In genomic region chr5:149671544-149671943, GRCh38 we compare ENCODE assay signal across 20 cellular contexts. TPM values are rescaled to one million over a fixed set of nuclear protein-coding genes. Genes with fewer than 3 reads are reported as not detected.
DNase-seq lines count a peak whose midpoint lies in the region; ATAC-seq, FAIRE-seq and TF ChIP-seq lines count a peak whose summit lies in the region.
"Had no signal": no experiment of that assay in that cellular context is flagged by ENCODE, and none has a peak within 500 bp of the region (broad histone marks: within the 10 kb centered on the region; RNA-seq: fewer than 3 reads in every experiment).

No MANE protein-coding gene starts in this region.

- H3K27me3 Mint-ChIP-seq in activated CD4-positive, alpha-beta memory T cell treated with anti-CD3 and anti-CD28 coated beads, Interleukin-2, amount 10 ng/mL, durations not matched to agents 7 days and 5 days, result peaks cover 15% of the 10 kb centered on the region
- H3K27me3 Mint-ChIP-seq: stimulated activated memory B cell treated with anti-CD40 and anti-IgM and Interleukin-4, amounts not matched to agents 10 μg/mL and 1 μg/mL and 100 μg/mL, for 72 hours had no signal

- H3K36me3 ChIP-seq in HepG2 (replicated peaks in 1 of 2; ENCODE audit: control insufficient read depth in 1 of 2, insufficient read depth in 2 of 2, low read length in 2 of 2), result no peaks in the 10 kb centered on the region
- H3K36me3 ChIP-seq: left lung had no signal

- no peak for FAIRE-seq in HepG2 (lab: Jason Lieb, UNC)
- FAIRE-seq: H1 had no signal

- no peak overlapping the region for H3K4me3 Mint-ChIP-seq in activated CD4-positive, alpha-beta memory T cell treated with anti-CD3 and anti-CD28 coated beads, Interleukin-2, amount 10 ng/mL, durations not matched to agents 7 days and 5 days
- H3K4me3 Mint-ChIP-seq: CD8-positive, alpha-beta memory T cell; stimulated activated memory B cell treated with anti-CD40 and anti-IgM and Interleukin-4, amounts not matched to agents 10 μg/mL and 1 μg/mL and 100 μg/mL, for 72 hours; T-cell had no signal

- H3K79me2 ChIP-seq in HepG2 (ENCODE audit: insufficient read depth, low read length), result no peaks in the 10 kb centered on the region

- no TSS peak for BruUV-seq in HepG2 (replicated peaks; lab: Mats Ljungman, UMichigan)

- no peaks in the 10 kb centered on the region for H3K4me1 ChIP-seq in HepG2 (ENCODE audit: insufficient read depth, low read length)

- H3K4me2 ChIP-seq in HepG2 (ENCODE audit: low read depth, low read length), result no peak overlapping the region
- H3K4me2 ChIP-seq: KMS-11 had no signal

- H3K27me3 ChIP-seq in HepG2 (ENCODE audit: control insufficient read depth in 1 of 2, insufficient read depth in 2 of 2, low read length in 2 of 2), result no peaks in the 10 kb centered on the region; a peak in 1 of 5 replicates
- H3K27me3 ChIP-seq: left lung had no signal

- TF ChIP-seq EP300 in HepG2 (IDR thresholded peaks at IDR 0.05; ENCODE audit: low read depth in 2 of 2, low read length in 2 of 2) (no peak), HepG2 (CRISPR knock-in tag; IDR thresholded peaks at IDR 0.05; ENCODE audit: borderline replicate concordance) (no peak)

- ATAC-seq in HepG2 (no peak), GM21381 (IDR thresholded peaks at IDR 0.05; ENCODE audit: unreplicated experiment) (no peak)
- ATAC-seq: left lung; Right ventricle myocardium inferior; stimulated activated memory B cell treated with anti-CD40 and anti-IgM and Interleukin-4, amounts not matched to agents 10 μg/mL and 1 μg/mL and 100 μg/mL, for 72 hours; T-cell had no signal

- peaks cover 7% of the 10 kb centered on the region for H3K9me3 Mint-ChIP-seq in activated CD4-positive, alpha-beta memory T cell treated with anti-CD3 and anti-CD28 coated beads, Interleukin-2, amount 10 ng/mL, durations not matched to agents 7 days and 5 days
- H3K9me3 Mint-ChIP-seq: stimulated activated memory B cell treated with anti-CD40 and anti-IgM and Interleukin-4, amounts not matched to agents 10 μg/mL and 1 μg/mL and 100 μg/mL, for 72 hours had no signal

- no peaks in the 10 kb centered on the region for H3K36me3 Mint-ChIP-seq in activated CD4-positive, alpha-beta memory T cell treated with anti-CD3 and anti-CD28 coated beads, Interleukin-2, amount 10 ng/mL, durations not matched to agents 7 days and 5 days (ENCODE audit: low read depth)
- H3K36me3 Mint-ChIP-seq: stimulated activated memory B cell treated with anti-CD40 and anti-IgM and Interleukin-4, amounts not matched to agents 10 μg/mL and 1 μg/mL and 100 μg/mL, for 72 hours had no signal

- in situ Hi-C loops in HepG2 (cut with HindIII; ENCODE audit: extremely low pct_ligation_motif_present, low pct_unique_long_range_greater_than_20kb), result no loop called here

- WGBS in HepG2 (ENCODE audit: low lambda C conversion rate), result 41% methylated on average over 5 of the region's 5 CpGs

- no peak overlapping the region for H2AFZ ChIP-seq in HepG2 (ENCODE audit: low read length)

- CTCF ChIA-PET in HepG2 (lab: Yijun Ruan, JAX; ENCODE audit: low intra/inter-chr PET ratio, low total read pairs), result no interaction called here
- CTCF ChIA-PET in activated CD4-positive, alpha-beta memory T cell treated with anti-CD3 and anti-CD28 coated beads, Interleukin-2, amount 10 ng/mL, durations not matched to agents 7 days and 5 days (lab: Charles Lee), result no interaction called here

- no peaks in the 10 kb centered on the region for H4K20me1 ChIP-seq in HepG2 (ENCODE audit: insufficient read depth, low read length)

- H3K4me1 Mint-ChIP-seq in activated CD4-positive, alpha-beta memory T cell treated with anti-CD3 and anti-CD28 coated beads, Interleukin-2, amount 10 ng/mL, durations not matched to agents 7 days and 5 days, result peaks cover 2% of the 10 kb centered on the region
- H3K4me1 Mint-ChIP-seq: CD8-positive, alpha-beta memory T cell had no signal

- peaks cover 8% of the 10 kb centered on the region for H3K9me3 ChIP-seq in HepG2 (ENCODE audit: low read length)

- H3K9ac ChIP-seq in HepG2 (ENCODE audit: insufficient read depth, low read depth, low read length), result no peak overlapping the region
- H3K9ac ChIP-seq: KMS-11 had no signal

- no peak overlapping the region for H3K4me3 ChIP-seq in HepG2 (replicated peaks in 1 of 3; ENCODE audit: insufficient read depth in 1 of 3, low read depth in 2 of 3, low read length in 3 of 3)
- H3K4me3 ChIP-seq: left lung had no signal

- no peak overlapping the region for H3K27ac Mint-ChIP-seq in activated CD4-positive, alpha-beta memory T cell treated with anti-CD3 and anti-CD28 coated beads, Interleukin-2, amount 10 ng/mL, durations not matched to agents 7 days and 5 days
- H3K27ac Mint-ChIP-seq: CD8-positive, alpha-beta memory T cell; stimulated activated memory B cell treated with anti-CD40 and anti-IgM and Interleukin-4, amounts not matched to agents 10 μg/mL and 1 μg/mL and 100 μg/mL, for 72 hours; T-cell had no signal

- POLR2A ChIA-PET in HepG2 (lab: Yijun Ruan, JAX), result no interaction called here
- POLR2A ChIA-PET in activated CD4-positive, alpha-beta memory T cell treated with anti-CD3 and anti-CD28 coated beads, Interleukin-2, amount 10 ng/mL, durations not matched to agents 7 days and 5 days (lab: Charles Lee), result no interaction called here

- TF ChIP-seq POLR2A in HepG2 (IDR thresholded peaks at IDR 0.05; ENCODE audit: insufficient read depth in 1 of 2, low read depth in 2 of 2, low read length in 2 of 2), result no peak

- DNase-seq in COLO668 (lab: John Stamatoyannopoulos, UW; ENCODE audit: unreplicated experiment), result peak; percentile 7
- peak; percentile 43 for DNase-seq in NCI-H1092 (lab: John Stamatoyannopoulos, UW)
- peak; percentile 49 for DNase-seq in SHP77 treated with DMSO at 0.1 percent for 48 hours (lab: John Stamatoyannopoulos, UW)
- DNase-seq in HepG2 (ENCODE audit: low spot score), result no peak
- no peak for DNase-seq in pons (ENCODE audit: low spot score)
- no peak for DNase-seq in activated CD4-positive, alpha-beta memory T cell treated with anti-CD3 and anti-CD28 coated beads, Interleukin-2, amount 10 ng/mL, durations not matched to agents 7 days and 5 days
- DNase-seq in NCI-H1105 treated with DMSO at 0.1 percent for 48 hours (lab: John Stamatoyannopoulos, UW), result no peak
- DNase-seq: activated gamma-delta T cell treated with Interleukin-2 at 50 U/mL for 16 hours; activated T-cell treated with anti-CD3 and anti-CD28 coated beads for 4 hours; CD8-positive, alpha-beta memory T cell; effector memory CD4-positive, alpha-beta T cell; glutamatergic neuron; left lung; NCI-H1105; T-cell had no signal

- TF ChIP-seq RAD21 in HepG2 (CRISPR knock-in tag; IDR thresholded peaks at IDR 0.05), result no peak

- TF ChIP-seq CTCF in HepG2 (CRISPR knock-in tag; IDR thresholded peaks at IDR 0.05), result no peak

- intact Hi-C loops in HepG2 (cut with micrococcal nuclease; ENCODE audit: unreplicated experiment), result no loop called here

- H3K27ac ChIP-seq in HepG2 (ENCODE audit: extremely low read length, insufficient read depth, low read length), result no peak overlapping the region
- H3K27ac ChIP-seq: KMS-11, left lung had no signal

TF ChIP-seq in HepG2, 621 proteins besides CTCF, POLR2A, EP300 and RAD21:
- no peak for TF ChIP-seq ZIK1 (CRISPR knock-in tag; IDR thresholded peaks at IDR 0.05; ENCODE audit: borderline replicate concordance, low read depth)
- no peak for TF ChIP-seq ZNF720 (CRISPR knock-in tag; IDR thresholded peaks at IDR 0.05)
- no peak for TF ChIP-seq ZNF230 (CRISPR knock-in tag; IDR thresholded peaks at IDR 0.05)
- TF ChIP-seq RFX5 (IDR thresholded peaks at IDR 0.05; ENCODE audit: low read depth, low read length), result 0 out of 2 replicates have a peak, but pooled peaks have one; percentile 43
TF ChIP-seq in HepG2: peak in this region for 1.

RNA-seq across cellular contexts. Expression of gene PPARGC1B, which starts 58.6 kb away (rescaled TPM):
- total RNA-seq in HepG2 (2016; rRNA removed; fragmentation: Illumina TruSeq; extraction: Trizol), result 0.73 and 1.1 TPM in 2 replicates
- 0.30 and 0.35 TPM in 2 replicates for total RNA-seq in HepG2 (2016; cell fraction: cytosol; rRNA removed; fragmentation: Illumina TruSeq; extraction: Trizol; ENCODE audit: low read depth)
- total RNA-seq in HepG2 (2016; cell fraction: insoluble cytoplasmic fraction; rRNA removed; fragmentation: Illumina TruSeq; extraction: Trizol), result 0.76 and 0.92 TPM in 2 replicates
- total RNA-seq in HepG2 (2016; cell fraction: membrane; rRNA removed; fragmentation: Illumina TruSeq; extraction: Trizol), result 0.41 and 0.49 TPM in 2 replicates
- total RNA-seq in HepG2 (2016; cell fraction: nucleus; rRNA removed; fragmentation: Illumina TruSeq; extraction: Trizol), result 1.4 and 2.4 TPM in 2 replicates
- polyA plus RNA-seq in HepG2 (2011; rRNA removed), result 0.13 and 0.24 TPM in 2 replicates
- 0.11 and 0.12 TPM in 2 replicates for polyA plus RNA-seq in HepG2 (2011; cell fraction: cytosol; rRNA removed)
- polyA plus RNA-seq in HepG2 (2011; cell fraction: nucleus; rRNA removed), result 1.3 and 1.4 TPM in 2 replicates
- 0.12 and 0.28 TPM in 2 replicates for polyA plus RNA-seq in HepG2 (2012)
- 0.07 and 0.09 TPM in 2 replicates for polyA plus RNA-seq in HepG2 (2016; cell fraction: cytosol; fragmentation: Illumina TruSeq; extraction: Trizol; ENCODE audit: low read depth)
- polyA plus RNA-seq in HepG2 (2016; cell fraction: insoluble cytoplasmic fraction; fragmentation: Illumina TruSeq; extraction: Trizol; ENCODE audit: low read depth), result 0.50 and 0.53 TPM in 2 replicates
- polyA plus RNA-seq in HepG2 (2016; cell fraction: membrane; fragmentation: Illumina TruSeq; extraction: Trizol; ENCODE audit: low read depth), result 0.06 and 0.14 TPM in 2 replicates
- polyA plus RNA-seq in HepG2 (2016; cell fraction: nucleus; fragmentation: Illumina TruSeq; extraction: Trizol; ENCODE audit: insufficient read depth, low read depth), result 1.8 and 2.1 TPM in 2 replicates
- 0.78 and 4.8 TPM in 2 replicates for polyA minus RNA-seq in HepG2 (2011; rRNA and poly(A)+ RNA removed; ENCODE audit: low replicate concordance)
- polyA minus RNA-seq in HepG2 (2011; cell fraction: cytosol; rRNA and poly(A)+ RNA removed), result 0.35 and 0.40 TPM in 2 replicates
- polyA minus RNA-seq in HepG2 (2011; cell fraction: nucleus; rRNA and poly(A)+ RNA removed), result 0.90 and 1.1 TPM in 2 replicates
- 1 to 10 TPM; 2.7 to 2.8 TPM for total RNA-seq in activated CD4-positive, alpha-beta memory T cell treated with anti-CD3 and anti-CD28 coated beads, Interleukin-2, amount 10 ng/mL, durations not matched to agents 7 days and 5 days

Comparison
In these comparisons a context has a peak if more than half of its experiments do, and no peak if none do; other contexts are left out.
1. DNase-seq: peak in COLO668 (single experiment), NCI-H1092 (single experiment) and SHP77 treated with DMSO at 0.1 percent for 48 hours (single experiment); none in HepG2 (single experiment), pons (single experiment), activated CD4-positive, alpha-beta memory T cell treated with anti-CD3 and anti-CD28 coated beads, Interleukin-2, amount 10 ng/mL, durations not matched to agents 7 days and 5 days (single experiment) and NCI-H1105 treated with DMSO at 0.1 percent for 48 hours (single experiment).